In the genomic region with DNA sequence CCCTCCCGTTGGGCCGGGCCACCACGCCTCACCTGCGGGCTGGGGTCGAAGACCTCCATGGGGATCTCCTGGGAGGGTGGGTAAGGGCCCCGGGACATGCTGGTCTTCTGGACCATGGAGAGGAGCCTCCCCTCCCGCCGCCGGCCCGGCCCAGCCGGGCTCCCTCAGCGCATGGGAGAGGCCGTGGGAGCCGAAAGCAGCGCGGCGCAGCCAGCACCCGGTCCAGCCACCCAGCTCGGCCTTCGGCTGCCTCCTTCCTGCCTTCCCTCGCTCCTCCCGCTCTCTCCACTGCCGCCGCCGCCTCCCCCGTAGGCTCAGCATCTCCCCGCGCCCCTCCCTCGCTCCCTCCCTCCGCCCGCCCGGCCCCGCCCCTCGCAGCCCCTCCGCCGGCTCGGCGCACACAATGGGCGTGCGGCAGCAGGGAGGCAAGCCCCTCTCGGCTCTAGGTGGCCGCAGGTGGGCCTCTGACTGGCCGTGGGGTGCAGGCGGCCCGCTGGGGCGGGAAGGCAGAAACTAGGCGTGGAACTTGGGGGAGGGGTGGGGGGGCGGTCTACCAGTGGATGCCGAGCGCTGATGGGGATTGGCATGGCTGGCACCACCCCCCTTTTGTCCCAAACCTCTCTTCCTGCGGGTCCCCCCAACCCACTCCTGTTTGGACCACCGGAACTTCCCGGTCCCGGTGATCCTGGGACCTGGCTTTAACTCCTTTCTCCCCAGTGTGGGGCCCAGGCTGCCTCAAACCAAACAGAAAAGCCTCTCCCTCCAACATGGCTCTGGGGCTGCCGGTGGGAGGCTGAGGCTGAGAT, we compare ENCODE assay signal across 8 cellular contexts. TPM values are rescaled to one million over a fixed set of nuclear protein-coding genes. Genes with fewer than 3 reads are reported as not detected.
DNase-seq lines count a peak whose midpoint lies in the region; ATAC-seq and TF ChIP-seq lines count a peak whose summit lies in the region.

Gene CACNB1, minus strand, starts transcription at position 290 of the 806 bp plus-strand sequence. Its CDS starts 174 bp downstream, at position 116.

- H3K27me3 ChIP-seq in MM.1S (replicated peaks; ENCODE audit: insufficient read depth, low read length) (no peaks in the 10 kb centered on the region), adipocyte (replicated peaks; ENCODE audit: control insufficient read depth, insufficient read depth, low read length) (no peaks in the 10 kb centered on the region), heart left ventricle (no peaks in the 10 kb centered on the region), tibial nerve (no peaks in the 10 kb centered on the region)

- peak in 1 of 2 donors; percentile 59 for TF ChIP-seq EP300 in tibial nerve (IDR thresholded peaks at IDR 0.05)

- intact Hi-C loops in heart left ventricle (cut with DNase I): no loop called here
- intact Hi-C loops in posterior cingulate gyrus (cut with DNase I): loop anchor here (5.0 kb wide), 1 partner anchor 45 kb away; the partner anchor contains the start of gene PLXDC1

- ATAC-seq in heart left ventricle (peak; percentile 6 to 73 (median 58)), HG03354 (IDR thresholded peaks at IDR 0.05; ENCODE audit: poor library complexity, severe bottlenecking, unreplicated experiment) (no peak)

- TF ChIP-seq CTCF in MM.1S (IDR thresholded peaks at IDR 0.05; ENCODE audit: low read length) (no peak), heart left ventricle (IDR thresholded peaks at IDR 0.05) (no peak), tibial nerve (IDR thresholded peaks at IDR 0.05) (no peak)

- DNase-seq in MM.1S (peak; percentile 69), T-helper 1 cell (peak; percentile 64 to 77 (median 67)), adipocyte (ENCODE audit: low read depth) (peak; percentile 91), heart left ventricle (peak; percentile 80 to 89 (median 84)), posterior cingulate gyrus (peak; percentile 60 to 97 (median 79)), tibial nerve (ENCODE audit: low spot score in 2 of 2) (peak; percentile 64 to 65)

- H4K20me1 ChIP-seq in MM.1S (ENCODE audit: insufficient read depth, low read length): no peaks in the 10 kb centered on the region; the same call in 1 of the 2 replicates

- H3K9ac ChIP-seq in MM.1S (ENCODE audit: low read length): peak within 1 kb of the TSS; percentile 73
- H3K9ac ChIP-seq in adipocyte (ENCODE audit: low read length): peak within 1 kb of the TSS; percentile 90

- H3K9me3 ChIP-seq in MM.1S (replicated peaks; ENCODE audit: insufficient read depth, low read length) (no peaks in the 10 kb centered on the region), adipocyte (ENCODE audit: control insufficient read depth, low read length) (no peaks in the 10 kb centered on the region), heart left ventricle (no peaks in the 10 kb centered on the region), tibial nerve (no peaks in the 10 kb centered on the region)

- 0 to 1% (median 0%) methylated on average over 14 to 55 of the region's 55 CpGs for WGBS in heart left ventricle, 4 donors
- 0 to 1% methylated on average over 29 to 48 of the region's 55 CpGs for WGBS in tibial nerve, 2 donors

- H3K4me3 ChIP-seq in GM08714 (ENCODE audit: low read length) (peak within 1 kb of the TSS; percentile 65), MM.1S (ENCODE audit: low read length) (peak within 1 kb of the TSS; percentile 86), adipocyte (ENCODE audit: low read length) (peak within 1 kb of the TSS; percentile 84), heart left ventricle (peak within 1 kb of the TSS; percentile 53 to 92 (median 80)), tibial nerve (peak within 1 kb of the TSS; percentile 61 to 95 (median 74))

- H3K4me1 ChIP-seq in MM.1S (ENCODE audit: low read length): peaks cover 30% of the 10 kb centered on the region
- H3K4me1 ChIP-seq in adipocyte (ENCODE audit: control insufficient read depth, insufficient read depth, low read length): peaks cover 57% of the 10 kb centered on the region
- peaks cover 0 to 67% (median 35%) of the 10 kb centered on the region in 12 donors for H3K4me1 ChIP-seq in heart left ventricle
- peaks cover 0 to 67% (median 37%) of the 10 kb centered on the region in 4 donors for H3K4me1 ChIP-seq in tibial nerve

- peaks cover 11% of the 10 kb centered on the region; the same call in 1 of the 2 replicates for H3K36me3 ChIP-seq in MM.1S (replicated peaks; ENCODE audit: insufficient read depth, low read length)
- peaks cover 18% of the 10 kb centered on the region for H3K36me3 ChIP-seq in adipocyte (ENCODE audit: control insufficient read depth, insufficient read depth, low read length, severe bottlenecking)
- H3K36me3 ChIP-seq in heart left ventricle: peaks cover 0 to 26% (median 16%) of the 10 kb centered on the region in 9 donors
- peaks cover 0 to 28% (median 15%) of the 10 kb centered on the region in 3 donors for H3K36me3 ChIP-seq in tibial nerve

- peaks cover 65% of the 10 kb centered on the region for H3K79me2 ChIP-seq in MM.1S (ENCODE audit: low read length)

- H2AFZ ChIP-seq in MM.1S (ENCODE audit: low read length): peak within 1 kb of the TSS; percentile 47; the same call in 1 of the 2 replicates

- H3K27ac ChIP-seq in MM.1S (ENCODE audit: low read length) (peak within 1 kb of the TSS; percentile 91; the same call in 1 of the 2 replicates), heart left ventricle (peak within 1 kb of the TSS in 11 of 12 donors; percentile 18 to 99 (median 75)), tibial nerve (peak within 1 kb of the TSS; percentile 67 to 97 (median 87))

- TF ChIP-seq POLR2A in heart left ventricle (IDR thresholded peaks at IDR 0.05) (peak in 1 of 2 donors; percentile 61), tibial nerve (IDR thresholded peaks at IDR 0.05) (peak in 1 of 2 donors; percentile 52)

- H3K4me2 ChIP-seq in MM.1S (ENCODE audit: low read depth, low read length): peak within 1 kb of the TSS; percentile 89

- peaks cover 48% of the 10 kb centered on the region for H3F3A ChIP-seq in MM.1S (ENCODE audit: insufficient read depth, low read length)

- no peaks in the 10 kb centered on the region for H3K9me2 ChIP-seq in MM.1S (replicated peaks; ENCODE audit: insufficient read depth, low read length)

RNA-seq across cellular contexts. Expression of gene CACNB1, which starts in this region (rescaled TPM):
- total RNA-seq in heart left ventricle (10 to 100 TPM in 1 of 9 donors, 1 to 10 TPM in 8; 4.3 to 13.4 (median 7.1) TPM), tibial nerve (10 to 100 TPM in 3 of 4 donors, 1 to 10 TPM in 1; 7.1 to 20.3 (median 15.0) TPM)
- 10 to 100 TPM in 1 of 2 donors, 1 to 10 TPM in 1; 6.1 to 14.3 TPM for polyA plus RNA-seq in heart left ventricle
